7 cellular contexts compared by ENCODE assay signal in genomic region chr11:70811915-70812314, GRCh38.
"Had no signal": no experiment of that assay in that cellular context is flagged by ENCODE, and none has a peak within 500 bp of the region (broad histone marks: within the 10 kb centered on the region; RNA-seq: fewer than 3 reads in every experiment).

No MANE protein-coding gene starts in this region.

- DNase-seq: GM23248, GOT3, H7, HFFc6, IMR-90 had no signal

- H3K36me3 ChIP-seq: HAP-1 had no signal

- H3K9ac ChIP-seq: GM23248 had no signal

- H2AFZ ChIP-seq: GM23248 had no signal

- H3K4me1 ChIP-seq: HAP-1 had no signal

- H3K4me3 ChIP-seq: GM23248, HAP-1, K562 had no signal

- H3K27ac ChIP-seq: GM23248 had no signal

- H3K9me3 ChIP-seq: HAP-1 had no signal
